ENCODE assay signal across 18 cellular contexts in the genomic region with DNA sequence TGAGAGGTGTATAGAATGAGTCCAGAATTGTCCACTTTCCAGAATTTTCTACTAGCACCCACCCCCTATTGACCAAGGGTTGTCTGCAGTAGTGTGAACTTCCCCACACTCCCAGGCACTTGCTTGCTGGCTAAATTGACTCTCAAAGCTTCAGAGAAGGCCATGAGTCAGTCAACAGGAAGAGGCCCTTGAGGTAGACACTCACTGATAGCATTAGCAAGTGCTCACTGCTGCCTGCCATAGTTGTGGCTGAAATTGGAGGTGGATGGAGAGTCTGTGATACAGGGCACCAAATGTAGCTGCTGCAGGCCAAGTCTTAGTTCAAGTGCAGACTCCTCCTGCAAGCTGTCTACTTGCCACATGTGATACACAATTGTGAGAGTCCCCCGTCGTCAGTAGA.
DNase-seq lines count a peak whose midpoint lies in the region; ATAC-seq and FAIRE-seq lines count a peak whose summit lies in the region.
"Had no signal": no experiment of that assay in that cellular context is flagged by ENCODE, and none has a peak within 500 bp of the region (broad histone marks: within the 10 kb centered on the region; RNA-seq: fewer than 3 reads in every experiment).

No MANE protein-coding gene starts in this region.

- H3K36me3 Mint-ChIP-seq in activated naive CD8-positive, alpha-beta T cell treated with anti-CD3 and anti-CD28 coated beads, Interleukin-2, amount 50 U/mL, for 24 hours (ENCODE audit: low read depth), result peaks cover 5% of the 10 kb centered on the region

- peaks cover 9% of the 10 kb centered on the region for H3K4me1 Mint-ChIP-seq in activated naive CD8-positive, alpha-beta T cell treated with anti-CD3 and anti-CD28 coated beads, Interleukin-2, amount 50 U/mL, for 24 hours

- H3K27ac Mint-ChIP-seq in activated naive CD8-positive, alpha-beta T cell treated with anti-CD3 and anti-CD28 coated beads, Interleukin-2, amount 50 U/mL, for 24 hours, result no peak overlapping the region
- H3K27ac Mint-ChIP-seq: brain had no signal

- H3K27me3 Mint-ChIP-seq in activated naive CD8-positive, alpha-beta T cell treated with anti-CD3 and anti-CD28 coated beads, Interleukin-2, amount 50 U/mL, for 24 hours, result no peaks in the 10 kb centered on the region
- H3K27me3 Mint-ChIP-seq: activated naive CD4-positive, alpha-beta T cell treated with anti-CD3 and anti-CD28 coated beads, Interleukin-2, amount 50 U/mL, for 24 hours; brain had no signal

- peak; percentile 22 for DNase-seq in stimulated activated CD4-positive, alpha-beta T cell treated with anti-CD3 and anti-CD28 coated beads, Interleukin-15, amount 100 ng/mL, for 24 hours
- no peak for DNase-seq in stimulated activated CD4-positive, alpha-beta T cell treated with anti-CD3 and anti-CD28 coated beads, Interleukin-4, amount 100 ng/mL, for 24 hours
- peak; percentile 84 for DNase-seq in NCI-H2029 treated with DMSO at 0.1 percent for 48 hours (lab: John Stamatoyannopoulos, UW)
- peak; percentile 8 for DNase-seq in activated naive CD8-positive, alpha-beta T cell treated with anti-CD3 and anti-CD28 coated beads, Interleukin-2, amount 50 U/mL, for 24 hours
- DNase-seq in urothelium cell line (ENCODE audit: low spot score), result peak; percentile 20
- no peak for DNase-seq in HTR-8/SVneo (ENCODE audit: insufficient read length, low spot score)
- DNase-seq: BE2C, cortex of kidney, left ventricle myocardium superior, MV-4-11, NCI-H1930, NCI-H774, tibial artery had no signal

- ATAC-seq in activated naive CD8-positive, alpha-beta T cell treated with anti-CD3 and anti-CD28 coated beads, Interleukin-2, amount 50 U/mL, for 24 hours, result peak; percentile 87
- no peak for ATAC-seq in HG03378 (IDR thresholded peaks at IDR 0.05; ENCODE audit: unreplicated experiment)
- ATAC-seq: left ventricle myocardium superior had no signal

- FAIRE-seq in urothelium cell line (lab: Jason Lieb, UNC), result no peak
- no peak for FAIRE-seq in HTR-8/SVneo (lab: Jason Lieb, UNC)
- FAIRE-seq: D721Med, RCC 7860 had no signal

- H3K4me3 Mint-ChIP-seq in activated naive CD8-positive, alpha-beta T cell treated with anti-CD3 and anti-CD28 coated beads, Interleukin-2, amount 50 U/mL, for 24 hours, result no peak overlapping the region
- H3K4me3 Mint-ChIP-seq: activated naive CD4-positive, alpha-beta T cell treated with anti-CD3 and anti-CD28 coated beads, Interleukin-2, amount 50 U/mL, for 24 hours; brain had no signal

- no peaks in the 10 kb centered on the region for H3K9me3 Mint-ChIP-seq in activated naive CD8-positive, alpha-beta T cell treated with anti-CD3 and anti-CD28 coated beads, Interleukin-2, amount 50 U/mL, for 24 hours

Comparison
In these comparisons a context has a peak if more than half of its experiments do, and no peak if none do; other contexts are left out.
1. DNase-seq: peak in stimulated activated CD4-positive, alpha-beta T cell treated with anti-CD3 and anti-CD28 coated beads, Interleukin-15, amount 100 ng/mL, for 24 hours (single experiment), NCI-H2029 treated with DMSO at 0.1 percent for 48 hours (single experiment), activated naive CD8-positive, alpha-beta T cell treated with anti-CD3 and anti-CD28 coated beads, Interleukin-2, amount 50 U/mL, for 24 hours (single experiment) and urothelium cell line (single experiment); none in stimulated activated CD4-positive, alpha-beta T cell treated with anti-CD3 and anti-CD28 coated beads, Interleukin-4, amount 100 ng/mL, for 24 hours (single experiment) and HTR-8/SVneo (single experiment).